1 cellular context compared by ENCODE assay signal in genomic region chrX:107197306-107197705, GRCh38.
A peak's percentile ranks its signal among the peaks of the same experiment; 100 is the strongest.
TF ChIP-seq lines count a peak whose summit lies in the region.

No MANE protein-coding gene starts in this region.

TF ChIP-seq in K562, 482 proteins besides CTCF, POLR2A, EP300 and RAD21 (continues in another document):
- TF ChIP-seq TAL1 (IDR thresholded peaks at IDR 0.05): peak; percentile 46; the same call in 1 of the 2 replicates
- TF ChIP-seq CBFA2T2 (conservative IDR thresholded peaks at IDR 0.05): peak; percentile 74
- TF ChIP-seq NCOR1 (IDR thresholded peaks at IDR 0.05): peak; percentile 54; the same call in 1 of the 2 replicates
- peak; percentile 56; the same call in 1 of the 2 replicates for TF ChIP-seq SMAD4 (CRISPR knock-in tag; conservative IDR thresholded peaks at IDR 0.05)
- no peak for TF ChIP-seq FIP1L1 (IDR thresholded peaks at IDR 0.05; ENCODE audit: low read depth, low read length, poor library complexity, severe bottlenecking)
- TF ChIP-seq CREBBP (IDR thresholded peaks at IDR 0.05; ENCODE audit: low read depth, low read length): no peak
- no peak for TF ChIP-seq CBX8 (IDR thresholded peaks at IDR 0.05; ENCODE audit: borderline replicate concordance, extremely low read depth, low read depth, low read length, poor library complexity, severe bottlenecking)
- peak; percentile 60; the same call in 1 of the 2 replicates for TF ChIP-seq PML (IDR thresholded peaks at IDR 0.05; ENCODE audit: low read length)
- no peak for TF ChIP-seq CHD2 (IDR thresholded peaks at IDR 0.05; ENCODE audit: low read depth, low read length)
- TF ChIP-seq TAF15 (IDR thresholded peaks at IDR 0.05; ENCODE audit: low read depth, low read length): no peak
- TF ChIP-seq, protein P1, sequence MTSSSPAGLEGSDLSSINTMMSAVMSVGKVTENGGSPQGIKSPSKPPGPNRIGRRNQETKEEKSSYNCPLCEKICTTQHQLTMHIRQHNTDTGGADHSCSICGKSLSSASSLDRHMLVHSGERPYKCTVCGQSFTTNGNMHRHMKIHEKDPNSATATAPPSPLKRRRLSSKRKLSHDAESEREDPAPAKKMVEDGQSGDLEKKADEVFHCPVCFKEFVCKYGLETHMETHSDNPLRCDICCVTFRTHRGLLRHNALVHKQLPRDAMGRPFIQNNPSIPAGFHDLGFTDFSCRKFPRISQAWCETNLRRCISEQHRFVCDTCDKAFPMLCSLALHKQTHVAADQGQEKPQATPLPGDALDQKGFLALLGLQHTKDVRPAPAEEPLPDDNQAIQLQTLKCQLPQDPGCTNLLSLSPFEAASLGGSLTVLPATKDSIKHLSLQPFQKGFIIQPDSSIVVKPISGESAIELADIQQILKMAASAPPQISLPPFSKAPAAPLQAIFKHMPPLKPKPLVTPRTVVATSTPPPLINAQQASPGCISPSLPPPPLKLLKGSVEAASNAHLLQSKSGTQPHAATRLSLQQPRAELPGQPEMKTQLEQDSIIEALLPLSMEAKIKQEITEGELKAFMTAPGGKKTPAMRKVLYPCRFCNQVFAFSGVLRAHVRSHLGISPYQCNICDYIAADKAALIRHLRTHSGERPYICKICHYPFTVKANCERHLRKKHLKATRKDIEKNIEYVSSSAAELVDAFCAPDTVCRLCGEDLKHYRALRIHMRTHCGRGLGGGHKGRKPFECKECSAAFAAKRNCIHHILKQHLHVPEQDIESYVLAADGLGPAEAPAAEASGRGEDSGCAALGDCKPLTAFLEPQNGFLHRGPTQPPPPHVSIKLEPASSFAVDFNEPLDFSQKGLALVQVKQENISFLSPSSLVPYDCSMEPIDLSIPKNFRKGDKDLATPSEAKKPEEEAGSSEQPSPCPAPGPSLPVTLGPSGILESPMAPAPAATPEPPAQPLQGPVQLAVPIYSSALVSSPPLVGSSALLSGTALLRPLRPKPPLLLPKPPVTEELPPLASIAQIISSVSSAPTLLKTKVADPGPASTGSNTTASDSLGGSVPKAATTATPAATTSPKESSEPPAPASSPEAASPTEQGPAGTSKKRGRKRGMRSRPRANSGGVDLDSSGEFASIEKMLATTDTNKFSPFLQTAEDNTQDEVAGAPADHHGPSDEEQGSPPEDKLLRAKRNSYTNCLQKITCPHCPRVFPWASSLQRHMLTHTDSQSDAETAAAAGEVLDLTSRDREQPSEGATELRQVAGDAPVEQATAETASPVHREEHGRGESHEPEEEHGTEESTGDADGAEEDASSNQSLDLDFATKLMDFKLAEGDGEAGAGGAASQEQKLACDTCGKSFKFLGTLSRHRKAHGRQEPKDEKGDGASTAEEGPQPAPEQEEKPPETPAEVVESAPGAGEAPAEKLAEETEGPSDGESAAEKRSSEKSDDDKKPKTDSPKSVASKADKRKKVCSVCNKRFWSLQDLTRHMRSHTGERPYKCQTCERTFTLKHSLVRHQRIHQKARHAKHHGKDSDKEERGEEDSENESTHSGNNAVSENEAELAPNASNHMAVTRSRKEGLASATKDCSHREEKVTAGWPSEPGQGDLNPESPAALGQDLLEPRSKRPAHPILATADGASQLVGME (CRISPR knock-in tag; IDR thresholded peaks at IDR 0.05): no peak
- no peak for TF ChIP-seq TCF15 (CRISPR knock-in tag; IDR thresholded peaks at IDR 0.05)
- TF ChIP-seq ZKSCAN1 (IDR thresholded peaks at IDR 0.05; ENCODE audit: low read depth, low read length): no peak
- no peak for TF ChIP-seq SRSF1 (IDR thresholded peaks at IDR 0.05; ENCODE audit: low read depth, low read length)
- TF ChIP-seq HNRNPK (IDR thresholded peaks at IDR 0.05; ENCODE audit: low read depth, low read length, poor library complexity, severe bottlenecking): no peak
- no peak for TF ChIP-seq SIRT6 (IDR thresholded peaks at IDR 0.05; ENCODE audit: low read depth, low read length)
- no peak for TF ChIP-seq DMBX1 (CRISPR knock-in tag; IDR thresholded peaks at IDR 0.05; ENCODE audit: borderline replicate concordance)
- no peak for TF ChIP-seq REST (CRISPR knock-in tag; IDR thresholded peaks at IDR 0.05; ENCODE audit: low read depth)
- peak; percentile 74 for TF ChIP-seq TEAD4 (IDR thresholded peaks at IDR 0.05; ENCODE audit: low read length)
- no peak for TF ChIP-seq TEAD4 (CRISPR knock-in tag; IDR thresholded peaks at IDR 0.05; ENCODE audit: borderline replicate concordance)
- TF ChIP-seq CTBP1 (IDR thresholded peaks at IDR 0.05; ENCODE audit: borderline replicate concordance): peak; percentile 36; the same call in 1 of the 2 replicates
- TF ChIP-seq MAFG (tag; conservative IDR thresholded peaks at IDR 0.05): no peak
- no peak for TF ChIP-seq CEBPZ (IDR thresholded peaks at IDR 0.05; ENCODE audit: borderline replicate concordance, low read depth, low read length)
- no peak for TF ChIP-seq ZNF655 (CRISPR knock-in tag; IDR thresholded peaks at IDR 0.05)
- TF ChIP-seq RCOR1 (IDR thresholded peaks at IDR 0.05; ENCODE audit: borderline replicate concordance in 1 of 2, low read depth in 2 of 2, low read length in 2 of 2): peak in 1 of 2 experiments; percentile 42; a peak in 1 of 4 replicates
- TF ChIP-seq GATAD2B (IDR thresholded peaks at IDR 0.05; ENCODE audit: borderline replicate concordance): no peak
- no peak for TF ChIP-seq NR1H2 (CRISPR knock-in tag; IDR thresholded peaks at IDR 0.05)
- TF ChIP-seq FOSL1 (tag; conservative IDR thresholded peaks at IDR 0.05): peak; percentile 36; the same call in 1 of the 2 replicates
- TF ChIP-seq ZNF253 (CRISPR knock-in tag; conservative IDR thresholded peaks at IDR 0.05): no peak
- TF ChIP-seq ZNF311 (CRISPR knock-in tag; IDR thresholded peaks at IDR 0.05): no peak
- TF ChIP-seq HDAC1 (IDR thresholded peaks at IDR 0.05): no peak
- TF ChIP-seq BCOR (IDR thresholded peaks at IDR 0.05): no peak; the same call in 1 of the 2 replicates
- TF ChIP-seq, protein P2, sequence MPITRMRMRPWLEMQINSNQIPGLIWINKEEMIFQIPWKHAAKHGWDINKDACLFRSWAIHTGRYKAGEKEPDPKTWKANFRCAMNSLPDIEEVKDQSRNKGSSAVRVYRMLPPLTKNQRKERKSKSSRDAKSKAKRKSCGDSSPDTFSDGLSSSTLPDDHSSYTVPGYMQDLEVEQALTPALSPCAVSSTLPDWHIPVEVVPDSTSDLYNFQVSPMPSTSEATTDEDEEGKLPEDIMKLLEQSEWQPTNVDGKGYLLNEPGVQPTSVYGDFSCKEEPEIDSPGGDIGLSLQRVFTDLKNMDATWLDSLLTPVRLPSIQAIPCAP (CRISPR knock-in tag; IDR thresholded peaks at IDR 0.05; ENCODE audit: borderline replicate concordance): no peak
- TF ChIP-seq STAT5B (CRISPR knock-in tag; IDR thresholded peaks at IDR 0.05): no peak
- TF ChIP-seq ZNF766 (CRISPR knock-in tag; conservative IDR thresholded peaks at IDR 0.05): peak; percentile 73
- TF ChIP-seq MXI1 (IDR thresholded peaks at IDR 0.05; ENCODE audit: low read depth, low read length): no peak
- no peak for TF ChIP-seq PPARD (CRISPR knock-in tag; IDR thresholded peaks at IDR 0.05)
- TF ChIP-seq, protein P3, sequence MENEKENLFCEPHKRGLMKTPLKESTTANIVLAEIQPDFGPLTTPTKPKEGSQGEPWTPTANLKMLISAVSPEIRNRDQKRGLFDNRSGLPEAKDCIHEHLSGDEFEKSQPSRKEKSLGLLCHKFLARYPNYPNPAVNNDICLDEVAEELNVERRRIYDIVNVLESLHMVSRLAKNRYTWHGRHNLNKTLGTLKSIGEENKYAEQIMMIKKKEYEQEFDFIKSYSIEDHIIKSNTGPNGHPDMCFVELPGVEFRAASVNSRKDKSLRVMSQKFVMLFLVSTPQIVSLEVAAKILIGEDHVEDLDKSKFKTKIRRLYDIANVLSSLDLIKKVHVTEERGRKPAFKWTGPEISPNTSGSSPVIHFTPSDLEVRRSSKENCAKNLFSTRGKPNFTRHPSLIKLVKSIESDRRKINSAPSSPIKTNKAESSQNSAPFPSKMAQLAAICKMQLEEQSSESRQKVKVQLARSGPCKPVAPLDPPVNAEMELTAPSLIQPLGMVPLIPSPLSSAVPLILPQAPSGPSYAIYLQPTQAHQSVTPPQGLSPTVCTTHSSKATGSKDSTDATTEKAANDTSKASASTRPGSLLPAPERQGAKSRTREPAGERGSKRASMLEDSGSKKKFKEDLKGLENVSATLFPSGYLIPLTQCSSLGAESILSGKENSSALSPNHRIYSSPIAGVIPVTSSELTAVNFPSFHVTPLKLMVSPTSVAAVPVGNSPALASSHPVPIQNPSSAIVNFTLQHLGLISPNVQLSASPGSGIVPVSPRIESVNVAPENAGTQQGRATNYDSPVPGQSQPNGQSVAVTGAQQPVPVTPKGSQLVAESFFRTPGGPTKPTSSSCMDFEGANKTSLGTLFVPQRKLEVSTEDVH (IDR thresholded peaks at IDR 0.05; ENCODE audit: low read depth, partially characterized antibody): no peak
- TF ChIP-seq SMARCE1 (IDR thresholded peaks at IDR 0.05): peak; percentile 46; the same call in 1 of the 2 replicates
- no peak for TF ChIP-seq MYC (IDR thresholded peaks at IDR 0.05; ENCODE audit: low read depth, low read length)
- no peak for TF ChIP-seq MYC (CRISPR knock-in tag; IDR thresholded peaks at IDR 0.05; ENCODE audit: borderline replicate concordance, low read depth)
- no peak for TF ChIP-seq ZBTB7A (IDR thresholded peaks at IDR 0.05; ENCODE audit: borderline replicate concordance, control insufficient read depth, low read depth, low read length)
- TF ChIP-seq CBFA2T3 (IDR thresholded peaks at IDR 0.05): peak; percentile 87
- TF ChIP-seq STAT5A (IDR thresholded peaks at IDR 0.05; ENCODE audit: borderline replicate concordance, low read length): peak; percentile 59; the same call in 1 of the 2 replicates
- TF ChIP-seq ZNF134 (CRISPR knock-in tag; conservative IDR thresholded peaks at IDR 0.05): no peak
- no peak for TF ChIP-seq ZNF668 (CRISPR knock-in tag; IDR thresholded peaks at IDR 0.05)
- peak; percentile 66 for TF ChIP-seq SMARCA4 (IDR thresholded peaks at IDR 0.05)
- TF ChIP-seq SP2 (IDR thresholded peaks at IDR 0.05; ENCODE audit: extremely low read depth, low read depth, low read length, poor library complexity, severe bottlenecking): no peak
- no peak for TF ChIP-seq L3MBTL2 (IDR thresholded peaks at IDR 0.05)
- peak; percentile 80 for TF ChIP-seq ARID1B (IDR thresholded peaks at IDR 0.05)
- no peak for TF ChIP-seq IRF2 (CRISPR knock-in tag; IDR thresholded peaks at IDR 0.05)
- TF ChIP-seq PTRF (tag; IDR thresholded peaks at IDR 0.05): no peak
